In the genomic region with DNA sequence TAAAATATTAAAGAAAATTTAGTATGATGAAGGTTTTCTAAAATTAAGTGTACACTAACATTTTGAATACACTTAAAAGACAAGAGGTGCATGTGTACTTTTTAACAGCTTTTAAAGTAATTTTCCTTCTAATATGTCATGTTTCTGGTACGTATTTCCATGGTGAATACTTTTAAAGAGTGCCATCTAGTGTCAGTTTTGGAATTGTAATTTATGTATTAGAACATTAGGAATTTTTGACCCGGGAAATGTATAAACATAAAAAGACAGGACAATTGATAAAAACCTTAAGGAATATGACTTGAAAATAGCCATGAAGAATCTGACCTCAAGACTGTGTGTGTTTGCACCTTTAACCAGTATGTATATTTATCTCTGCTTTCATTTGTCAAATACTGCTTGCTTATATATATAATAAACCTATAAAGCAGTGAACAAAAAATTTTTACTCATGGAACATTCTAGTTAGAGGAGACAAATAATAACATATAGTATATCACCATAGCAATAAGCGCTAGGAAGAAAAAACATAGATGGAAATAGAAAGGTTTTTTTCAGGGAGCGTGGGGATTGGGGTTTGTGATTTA, we compare ENCODE assay signal across 8 cellular contexts. TPM values are rescaled to one million over a fixed set of nuclear protein-coding genes. Genes with fewer than 3 reads are reported as not detected.
DNase-seq lines count a peak whose midpoint lies in the region; ATAC-seq and TF ChIP-seq lines count a peak whose summit lies in the region.

No MANE protein-coding gene starts in this region.

- H3K4me3 ChIP-seq in colonic mucosa (no peak overlapping the region), coronary artery (no peak overlapping the region)
- no peak overlapping the region for H3K4me3 ChIP-seq in effector memory CD4-positive, alpha-beta T cell (ENCODE audit: insufficient read depth, low read depth, low read length, poor library complexity, severe bottlenecking)

- no peaks in the 10 kb centered on the region for H3K27me3 ChIP-seq in colonic mucosa
- no peaks in the 10 kb centered on the region for H3K27me3 ChIP-seq in effector memory CD4-positive, alpha-beta T cell (replicated peaks; ENCODE audit: control insufficient read depth, insufficient read depth, low read length, poor library complexity, severe bottlenecking)

- H3K27ac ChIP-seq in colonic mucosa (no peak overlapping the region), coronary artery (no peak overlapping the region)
- H3K27ac ChIP-seq in effector memory CD4-positive, alpha-beta T cell (ENCODE audit: insufficient read depth, low read length, poor library complexity, severe bottlenecking): no peak overlapping the region

- H3K27ac Mint-ChIP-seq in activated CD8-positive, alpha-beta T cell treated with anti-CD3 and anti-CD28 coated beads for 36 hours: no peak overlapping the region
- H3K27ac Mint-ChIP-seq in activated CD8-positive, alpha-beta T cell treated with anti-CD3 and anti-CD28 coated beads, Interleukin-2, amount 10 ng/mL, durations not matched to agents 7 days and 5 days: no peak overlapping the region
- H3K27ac Mint-ChIP-seq in nephron progenitor cell: peak overlapping the region; percentile 54
- no peak overlapping the region for H3K27ac Mint-ChIP-seq in activated T-cell treated with anti-CD3 and anti-CD28 coated beads, Interleukin-2, amount 50 U/mL, for 24 hours

- intact Hi-C loops in activated CD8-positive, alpha-beta T cell treated with anti-CD3 and anti-CD28 coated beads for 36 hours (cut with micrococcal nuclease): no loop called here
- intact Hi-C loops in colonic mucosa (cut with DNase I): loop anchor here (10.0 kb wide), 1 partner anchor 571 kb away; a partner anchor contains a TSS

- no peaks in the 10 kb centered on the region for H3K4me1 ChIP-seq in colonic mucosa
- no peaks in the 10 kb centered on the region for H3K4me1 ChIP-seq in effector memory CD4-positive, alpha-beta T cell (ENCODE audit: control insufficient read depth, insufficient read depth, low read length, poor library complexity, severe bottlenecking)

- no peak for ATAC-seq in activated CD8-positive, alpha-beta T cell treated with anti-CD3 and anti-CD28 coated beads for 36 hours
- ATAC-seq in activated CD8-positive, alpha-beta T cell treated with anti-CD3 and anti-CD28 coated beads, Interleukin-2, amount 10 ng/mL, durations not matched to agents 7 days and 5 days: no peak

- H3K9ac ChIP-seq in colonic mucosa (ENCODE audit: low read depth in 2 of 2, low read length in 2 of 2): no peak overlapping the region

- no peak for DNase-seq in activated CD8-positive, alpha-beta T cell treated with anti-CD3 and anti-CD28 coated beads for 36 hours
- no peak for DNase-seq in activated CD8-positive, alpha-beta T cell treated with anti-CD3 and anti-CD28 coated beads, Interleukin-2, amount 10 ng/mL, durations not matched to agents 7 days and 5 days
- peak; percentile 16 for DNase-seq in NCI-H2227 treated with DMSO at 0.1 percent for 48 hours (lab: John Stamatoyannopoulos, UW)
- DNase-seq in colonic mucosa: no peak
- DNase-seq in nephron progenitor cell: no peak
- no peak for DNase-seq in activated T-cell treated with anti-CD3 and anti-CD28 coated beads, Interleukin-2, amount 50 U/mL, for 24 hours
- no peak for DNase-seq in coronary artery (ENCODE audit: low spot score)
- DNase-seq in effector memory CD4-positive, alpha-beta T cell: no peak

- no peaks in the 10 kb centered on the region for H3K9me3 ChIP-seq in colonic mucosa
- no peaks in the 10 kb centered on the region for H3K9me3 ChIP-seq in effector memory CD4-positive, alpha-beta T cell (ENCODE audit: control insufficient read depth, low read length)

- no peaks in the 10 kb centered on the region for H3K36me3 ChIP-seq in colonic mucosa
- peaks cover 3% of the 10 kb centered on the region for H3K36me3 ChIP-seq in effector memory CD4-positive, alpha-beta T cell (ENCODE audit: control insufficient read depth, insufficient read depth, low read length)

- CTCF ChIA-PET in activated CD8-positive, alpha-beta T cell treated with anti-CD3 and anti-CD28 coated beads for 36 hours (lab: Charles Lee): interaction anchor here (0.7 to 1.7 kb wide), 6 partner anchors 11 to 488 kb away, joined by 3 to 12 read pairs (median 4); a partner anchor contains a TSS
- CTCF ChIA-PET in activated CD8-positive, alpha-beta T cell treated with anti-CD3 and anti-CD28 coated beads, Interleukin-2, amount 10 ng/mL, durations not matched to agents 7 days and 5 days (lab: Charles Lee): interaction anchor here (0.6 to 1.5 kb wide), 5 partner anchors 17 to 242 kb away, joined by 3 read pairs; a partner anchor contains a TSS

- POLR2A ChIA-PET in activated CD8-positive, alpha-beta T cell treated with anti-CD3 and anti-CD28 coated beads for 36 hours (lab: Charles Lee): no interaction called here
- POLR2A ChIA-PET in activated CD8-positive, alpha-beta T cell treated with anti-CD3 and anti-CD28 coated beads, Interleukin-2, amount 10 ng/mL, durations not matched to agents 7 days and 5 days (lab: Charles Lee): no interaction called here

- H3K9me3 Mint-ChIP-seq in activated CD8-positive, alpha-beta T cell treated with anti-CD3 and anti-CD28 coated beads for 36 hours: no peaks in the 10 kb centered on the region
- H3K9me3 Mint-ChIP-seq in activated CD8-positive, alpha-beta T cell treated with anti-CD3 and anti-CD28 coated beads, Interleukin-2, amount 10 ng/mL, durations not matched to agents 7 days and 5 days (ENCODE audit: insufficient read depth): no peaks in the 10 kb centered on the region
- peaks cover 7% of the 10 kb centered on the region for H3K9me3 Mint-ChIP-seq in nephron progenitor cell
- no peaks in the 10 kb centered on the region for H3K9me3 Mint-ChIP-seq in activated T-cell treated with anti-CD3 and anti-CD28 coated beads, Interleukin-2, amount 50 U/mL, for 24 hours

- H3K27me3 Mint-ChIP-seq in activated CD8-positive, alpha-beta T cell treated with anti-CD3 and anti-CD28 coated beads for 36 hours: no peaks in the 10 kb centered on the region
- no peaks in the 10 kb centered on the region for H3K27me3 Mint-ChIP-seq in activated CD8-positive, alpha-beta T cell treated with anti-CD3 and anti-CD28 coated beads, Interleukin-2, amount 10 ng/mL, durations not matched to agents 7 days and 5 days (ENCODE audit: low read depth)
- H3K27me3 Mint-ChIP-seq in nephron progenitor cell (ENCODE audit: low read depth, poor library complexity): no peaks in the 10 kb centered on the region
- no peaks in the 10 kb centered on the region for H3K27me3 Mint-ChIP-seq in activated T-cell treated with anti-CD3 and anti-CD28 coated beads, Interleukin-2, amount 50 U/mL, for 24 hours

- H3K36me3 Mint-ChIP-seq in activated CD8-positive, alpha-beta T cell treated with anti-CD3 and anti-CD28 coated beads for 36 hours (ENCODE audit: low read depth): peaks cover 4% of the 10 kb centered on the region
- peaks cover 8% of the 10 kb centered on the region for H3K36me3 Mint-ChIP-seq in activated CD8-positive, alpha-beta T cell treated with anti-CD3 and anti-CD28 coated beads, Interleukin-2, amount 10 ng/mL, durations not matched to agents 7 days and 5 days (ENCODE audit: low read depth)
- peaks cover 41% of the 10 kb centered on the region for H3K36me3 Mint-ChIP-seq in nephron progenitor cell (ENCODE audit: low read depth)
- peaks cover 21% of the 10 kb centered on the region for H3K36me3 Mint-ChIP-seq in activated T-cell treated with anti-CD3 and anti-CD28 coated beads, Interleukin-2, amount 50 U/mL, for 24 hours (ENCODE audit: low read depth)

- no peaks in the 10 kb centered on the region for H3K4me1 Mint-ChIP-seq in activated CD8-positive, alpha-beta T cell treated with anti-CD3 and anti-CD28 coated beads for 36 hours (ENCODE audit: low read depth)
- no peaks in the 10 kb centered on the region for H3K4me1 Mint-ChIP-seq in activated CD8-positive, alpha-beta T cell treated with anti-CD3 and anti-CD28 coated beads, Interleukin-2, amount 10 ng/mL, durations not matched to agents 7 days and 5 days (ENCODE audit: low read depth)
- peaks cover 2% of the 10 kb centered on the region for H3K4me1 Mint-ChIP-seq in nephron progenitor cell
- peaks cover 6% of the 10 kb centered on the region for H3K4me1 Mint-ChIP-seq in activated T-cell treated with anti-CD3 and anti-CD28 coated beads, Interleukin-2, amount 50 U/mL, for 24 hours (ENCODE audit: low read depth)

- no peak overlapping the region for H3K4me3 Mint-ChIP-seq in activated CD8-positive, alpha-beta T cell treated with anti-CD3 and anti-CD28 coated beads for 36 hours
- no peak overlapping the region for H3K4me3 Mint-ChIP-seq in activated CD8-positive, alpha-beta T cell treated with anti-CD3 and anti-CD28 coated beads, Interleukin-2, amount 10 ng/mL, durations not matched to agents 7 days and 5 days
- no peak overlapping the region for H3K4me3 Mint-ChIP-seq in nephron progenitor cell
- no peak overlapping the region for H3K4me3 Mint-ChIP-seq in activated T-cell treated with anti-CD3 and anti-CD28 coated beads, Interleukin-2, amount 50 U/mL, for 24 hours

- TF ChIP-seq CTCF in activated CD8-positive, alpha-beta T cell treated with anti-CD3 and anti-CD28 coated beads for 36 hours (IDR thresholded peaks at IDR 0.05): peak; percentile 58
- TF ChIP-seq CTCF in colonic mucosa (IDR thresholded peaks at IDR 0.05) (peak; percentile 38), nephron progenitor cell (IDR thresholded peaks at IDR 0.05) (peak; percentile 23), coronary artery (IDR thresholded peaks at IDR 0.05) (no peak)

RNA-seq across cellular contexts. Expression of a gene that starts 7.2 kb away (rescaled TPM):
- 10 to 100 TPM; 16.2 to 17.5 TPM for total RNA-seq in activated CD8-positive, alpha-beta T cell treated with anti-CD3 and anti-CD28 coated beads for 36 hours
- total RNA-seq in activated CD8-positive, alpha-beta T cell treated with anti-CD3 and anti-CD28 coated beads, Interleukin-2, amount 10 ng/mL, durations not matched to agents 7 days and 5 days: 10 to 100 TPM; 15.3 to 18.8 TPM
- total RNA-seq in colonic mucosa: 10 to 100 TPM in 1 of 2 donors, 1 to 10 TPM in 1; 9.0 to 17.5 TPM

RNA-seq across cellular contexts. Expression of a gene that starts 7.3 kb away (rescaled TPM):
- total RNA-seq in activated CD8-positive, alpha-beta T cell treated with anti-CD3 and anti-CD28 coated beads for 36 hours: 10 to 100 TPM; 21.6 to 24.1 TPM
- 10 to 100 TPM; 17.1 to 17.5 TPM for total RNA-seq in activated CD8-positive, alpha-beta T cell treated with anti-CD3 and anti-CD28 coated beads, Interleukin-2, amount 10 ng/mL, durations not matched to agents 7 days and 5 days
- total RNA-seq in colonic mucosa: 10 to 100 TPM; 14.1 to 18.0 TPM
